1 cellular context compared by ENCODE assay signal in genomic region chr14:74980398-74980745, GRCh38.
TF ChIP-seq lines count a peak whose summit lies in the region.

No MANE protein-coding gene starts in this region.

TF ChIP-seq in IMR-90, 13 proteins besides CTCF, POLR2A, EP300 and RAD21:
- TF ChIP-seq SMC3 (IDR thresholded peaks at IDR 0.05; ENCODE audit: low read depth, low read length) = no peak
- TF ChIP-seq MAFK (IDR thresholded peaks at IDR 0.05; ENCODE audit: low read depth, low read length) = no peak
- TF ChIP-seq BHLHE40 (IDR thresholded peaks at IDR 0.05; ENCODE audit: low read depth, low read length) = no peak
- TF ChIP-seq FOS (IDR thresholded peaks at IDR 0.05; ENCODE audit: low read depth, low read length) = no peak
- no peak for TF ChIP-seq RFX5 (IDR thresholded peaks at IDR 0.05; ENCODE audit: low read depth, low read length)
- TF ChIP-seq MXI1 (IDR thresholded peaks at IDR 0.05; ENCODE audit: borderline replicate concordance, low read depth, low read length) = no peak
- no peak for TF ChIP-seq MAZ (IDR thresholded peaks at IDR 0.05; ENCODE audit: borderline replicate concordance, low read depth, low read length)
- TF ChIP-seq CHD1 (IDR thresholded peaks at IDR 0.05; ENCODE audit: low read depth, low read length) = no peak
- TF ChIP-seq CEBPB (IDR thresholded peaks at IDR 0.05; ENCODE audit: low read depth, low read length) = no peak
- no peak for TF ChIP-seq ELK1 (IDR thresholded peaks at IDR 0.05; ENCODE audit: borderline replicate concordance, low read depth, low read length)
- no peak for TF ChIP-seq RCOR1 (IDR thresholded peaks at IDR 0.05; ENCODE audit: insufficient replicate concordance, low read length)
- no peak for TF ChIP-seq USF2 (IDR thresholded peaks at IDR 0.05; ENCODE audit: low read depth, low read length)
- TF ChIP-seq NFE2L2 (IDR thresholded peaks at IDR 0.05; ENCODE audit: low read depth, low read length) = no peak
TF ChIP-seq in IMR-90: peak in this region for 0.
